8 cellular contexts compared by ENCODE assay signal in genomic region chr22:38870791-38871359, GRCh38. TPM values are rescaled to one million over a fixed set of nuclear protein-coding genes. Genes with fewer than 3 reads are reported as not detected.
DNase-seq lines count a peak whose midpoint lies in the region; ATAC-seq and TF ChIP-seq lines count a peak whose summit lies in the region.

No MANE protein-coding gene starts in this region.

- peaks cover 16% of the 10 kb centered on the region for H3K36me3 ChIP-seq in GM06990 (ENCODE audit: control insufficient read depth, insufficient read depth, low read length)
- H3K36me3 ChIP-seq in SK-N-MC (ENCODE audit: insufficient read depth, low read length), result peaks cover 48% of the 10 kb centered on the region

- DNase-seq in GM06990 (ENCODE audit: extremely low read depth, insufficient read length), result no peak
- no peak for DNase-seq in SK-N-MC (ENCODE audit: low read depth, low spot score)
- no peak for DNase-seq in fibroblast of the aortic adventitia (ENCODE audit: low read depth)
- no peak for DNase-seq in retinal pigment epithelial cell (ENCODE audit: low read depth)
- DNase-seq in omental fat pad (ENCODE audit: low spot score), result no peak
- DNase-seq in NCI-H1436 treated with DMSO at 0.1 percent for 48 hours (lab: John Stamatoyannopoulos, UW), result no peak

- H3K4me3 ChIP-seq in GM06990 (replicated peaks; ENCODE audit: low read depth, low read length) (peak overlapping the region; percentile 90), SK-N-MC (peak overlapping the region; percentile 87), fibroblast of the aortic adventitia (ENCODE audit: low read depth, low read length) (peak overlapping the region; percentile 78), retinal pigment epithelial cell (ENCODE audit: low read length) (peak overlapping the region; percentile 64)

- H3K27ac ChIP-seq in SK-N-MC, result peak overlapping the region; percentile 93

- H3K9ac ChIP-seq in SK-N-MC (ENCODE audit: insufficient read length), result peak overlapping the region; percentile 92

- TF ChIP-seq CTCF in GM06990 (IDR thresholded peaks at IDR 0.05; ENCODE audit: insufficient read depth, low read length, poor library complexity, severe bottlenecking) (no peak), fibroblast of the aortic adventitia (IDR thresholded peaks at IDR 0.05; ENCODE audit: insufficient read depth, low read length) (no peak), retinal pigment epithelial cell (conservative IDR thresholded peaks at IDR 0.05; ENCODE audit: low read depth, low read length) (no peak), omental fat pad (IDR thresholded peaks at IDR 0.05) (no peak)

- H3K9me3 ChIP-seq in SK-N-MC (ENCODE audit: low read depth, low read length), result no peaks in the 10 kb centered on the region

- H3K27me3 ChIP-seq in GM06990 (replicated peaks; ENCODE audit: control insufficient read depth, insufficient read depth, low read length), result no peaks in the 10 kb centered on the region

- ATAC-seq in HG03108 (IDR thresholded peaks at IDR 0.05; ENCODE audit: unreplicated experiment) (no peak), HG03565 (IDR thresholded peaks at IDR 0.05; ENCODE audit: unreplicated experiment) (no peak), omental fat pad (ENCODE audit: low FRiP score) (no peak)

RNA-seq across cellular contexts. Expression of gene CBX6, which starts 1.1 kb away (rescaled TPM):
- total RNA-seq in fibroblast of the aortic adventitia (ENCODE audit: low replicate concordance), result 50.7 and 87.7 TPM in 2 replicates
- 10 to 100 TPM; 27.4 to 59.6 (median 34.9) TPM for total RNA-seq in omental fat pad

RNA-seq across cellular contexts. Expression of gene NPTXR, which starts 27.0 kb away (rescaled TPM):
- total RNA-seq in fibroblast of the aortic adventitia (ENCODE audit: low replicate concordance) (1.3 and 2.0 TPM in 2 replicates), omental fat pad (1 to 10 TPM; 2.4 to 3.8 (median 3.0) TPM)
